Comparison of ENCODE assay signal across 9 cellular contexts in the genomic region with DNA sequence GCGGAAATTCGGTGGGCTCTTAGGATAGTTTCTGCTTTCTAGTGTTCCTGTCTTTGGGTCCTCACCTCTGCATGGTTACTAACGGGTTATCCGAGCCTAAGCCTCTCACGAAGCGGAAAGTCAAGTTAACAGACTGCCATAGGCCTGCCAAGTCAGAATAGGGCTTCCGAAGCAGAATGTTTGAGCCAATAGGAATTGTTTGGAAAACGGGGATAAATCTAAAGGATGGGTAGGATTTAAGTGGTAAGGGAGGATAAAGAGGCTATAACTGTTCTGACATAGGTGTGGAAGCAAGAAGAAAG. TPM values are rescaled to one million over a fixed set of nuclear protein-coding genes. Genes with fewer than 3 reads are reported as not detected.
DNase-seq lines count a peak whose midpoint lies in the region; ATAC-seq and TF ChIP-seq lines count a peak whose summit lies in the region.
"Had no signal": no experiment of that assay in that cellular context is flagged by ENCODE, and none has a peak within 500 bp of the region (broad histone marks: within the 10 kb centered on the region; RNA-seq: fewer than 3 reads in every experiment).

No MANE protein-coding gene starts in this region.

- H3K4me1 ChIP-seq in OCI-LY1 (ENCODE audit: insufficient read depth, low read length, severe bottlenecking) (peaks cover 14% of the 10 kb centered on the region), endodermal cell (ENCODE audit: control insufficient read depth, insufficient read depth, low read length) (peaks cover 8% of the 10 kb centered on the region), neuron (ENCODE audit: insufficient read depth, low read length) (peaks cover 8% of the 10 kb centered on the region)

- H4K20me1 ChIP-seq in OCI-LY1 (ENCODE audit: insufficient read depth, low read length) = no peaks in the 10 kb centered on the region

- H3F3A ChIP-seq in OCI-LY1 (ENCODE audit: insufficient read depth, low read length) = no peaks in the 10 kb centered on the region

- H3K9me3 Mint-ChIP-seq in CD14-positive monocyte = peaks cover 0 to 2% (median 0%) of the 10 kb centered on the region in 7 donors
- H3K9me3 Mint-ChIP-seq in endodermal cell = no peaks in the 10 kb centered on the region

- TF ChIP-seq CTCF in CD14-positive monocyte (IDR thresholded peaks at IDR 0.05) (no peak), OCI-LY1 (IDR thresholded peaks at IDR 0.05; ENCODE audit: low read length) (no peak), endodermal cell (conservative IDR thresholded peaks at IDR 0.05) (no peak)

- H3K36me3 Mint-ChIP-seq in CD14-positive monocyte (peaks cover 8 to 9% of the 10 kb centered on the region in 2 donors), endodermal cell (ENCODE audit: low read depth) (peaks cover 9% of the 10 kb centered on the region)

- peak overlapping the region; percentile 95 to 99 for H3K4me3 Mint-ChIP-seq in CD14-positive monocyte
- H3K4me3 Mint-ChIP-seq in endodermal cell = peak overlapping the region; percentile 73

- H3K27me3 Mint-ChIP-seq in CD14-positive monocyte (ENCODE audit: low read depth in 3 of 3) (no peaks in the 10 kb centered on the region), endodermal cell (ENCODE audit: insufficient read depth) (no peaks in the 10 kb centered on the region)

- H3K9me3 ChIP-seq in OCI-LY1 (ENCODE audit: low read length) (no peaks in the 10 kb centered on the region), endodermal cell (ENCODE audit: control insufficient read depth, low read length) (peaks cover 6% of the 10 kb centered on the region), neuron (ENCODE audit: low read length) (no peaks in the 10 kb centered on the region)

- DNase-seq in CD14-positive monocyte (ENCODE audit: low spot score) = no peak
- no peak for DNase-seq in endodermal cell
- no peak for DNase-seq in NCI-H2107 treated with DMSO at 0.1 percent for 48 hours (lab: John Stamatoyannopoulos, UW; ENCODE audit: unreplicated experiment)
- DNase-seq in NCI-H748 treated with DMSO at 0.1 percent for 48 hours (lab: John Stamatoyannopoulos, UW) = no peak
- no peak for DNase-seq in NCI-H1694 (lab: John Stamatoyannopoulos, UW)

- H3K36me3 ChIP-seq in OCI-LY1 (ENCODE audit: insufficient read depth, low read length) = no peaks in the 10 kb centered on the region
- peaks cover 3% of the 10 kb centered on the region for H3K36me3 ChIP-seq in endodermal cell (ENCODE audit: control insufficient read depth, insufficient read depth, low read length)
- peaks cover 11% of the 10 kb centered on the region for H3K36me3 ChIP-seq in neuron (ENCODE audit: insufficient read depth, low read length)

- 2 to 4% methylated on average over 7 to 8 of the region's 8 CpGs for WGBS in endodermal cell (ENCODE audit: insufficient coverage in 1 of 2, insufficient read length in 1 of 2), 2 experiments

- peak overlapping the region; percentile 91 for H3K4me2 ChIP-seq in OCI-LY1 (ENCODE audit: low read length)

- no peaks in the 10 kb centered on the region for H3K79me2 ChIP-seq in OCI-LY1 (ENCODE audit: insufficient read depth, low read length)

- H2AFZ ChIP-seq in OCI-LY1 (ENCODE audit: low read length) (peak overlapping the region; percentile 63; the same call in 1 of the 2 replicates), neuron (ENCODE audit: low read depth, low read length) (peak overlapping the region; percentile 100)

- H3K27me3 ChIP-seq in OCI-LY1 (ENCODE audit: insufficient read depth, low read length) (no peaks in the 10 kb centered on the region), endodermal cell (ENCODE audit: control insufficient read depth, insufficient read depth, low read length, poor library complexity, severe bottlenecking) (no peaks in the 10 kb centered on the region), neuron (ENCODE audit: insufficient read depth, low read length) (no peaks in the 10 kb centered on the region)

- no peaks in the 10 kb centered on the region for H3K9me2 ChIP-seq in OCI-LY1 (ENCODE audit: low read depth, low read length)

- intact Hi-C loops in CD14-positive monocyte (cut with micrococcal nuclease) = loop anchor here in 1 of 2 donors (10.0 kb wide), 1 partner anchor 126 kb away; a partner anchor contains a TSS

- H3K4me3 ChIP-seq in OCI-LY1 (ENCODE audit: low read depth, low read length, poor library complexity, severe bottlenecking) (peak overlapping the region; percentile 77), endodermal cell (ENCODE audit: low read length) (peak overlapping the region; percentile 97), neuron (ENCODE audit: low read length) (peak overlapping the region; percentile 94)

- H3K27ac Mint-ChIP-seq in CD14-positive monocyte (peak overlapping the region; percentile 76 to 94 (median 87)), endodermal cell (peak overlapping the region; percentile 93)

- peaks cover 18% of the 10 kb centered on the region for H3K4me1 Mint-ChIP-seq in CD14-positive monocyte
- H3K4me1 Mint-ChIP-seq in endodermal cell = peaks cover 15% of the 10 kb centered on the region

- H3K9ac ChIP-seq in OCI-LY1 (ENCODE audit: low read length) (peak overlapping the region; percentile 46; the same call in 1 of the 2 replicates), endodermal cell (ENCODE audit: extremely low read depth, low read length, poor library complexity, severe bottlenecking) (peak overlapping the region; percentile 79)

- ATAC-seq in HG03280 (IDR thresholded peaks at IDR 0.05; ENCODE audit: unreplicated experiment) = no peak

- H3K27ac ChIP-seq in OCI-LY1 (ENCODE audit: low read depth, low read length, poor library complexity, severe bottlenecking) = no peak overlapping the region
- H3K27ac ChIP-seq in endodermal cell (ENCODE audit: low read depth, low read length) = no peak overlapping the region

RNA-seq across cellular contexts. Expression of a gene that starts 0.8 kb away (rescaled TPM):
- 10 to 100 TPM; 25.9 to 43.1 TPM for polyA plus RNA-seq in CD14-positive monocyte
- 10 to 100 TPM; 31.5 to 31.9 TPM for total RNA-seq in endodermal cell
- polyA plus RNA-seq in endodermal cell (2013, experiment 1 of 2) = 47.5 TPM
- polyA plus RNA-seq in endodermal cell (2013, experiment 2 of 2) = 45.7 TPM

RNA-seq across cellular contexts. Expression of a gene that starts 53.3 kb away (rescaled TPM):
- polyA plus RNA-seq in CD14-positive monocyte = not detected
- total RNA-seq in endodermal cell = 10 to 100 TPM in 1 of 2 donors, 1 to 10 TPM in 1; 8.4 to 14.9 TPM
- polyA plus RNA-seq in endodermal cell (2013, experiment 1 of 2) = 4.3 TPM
- polyA plus RNA-seq in endodermal cell (2013, experiment 2 of 2) = 6.5 TPM
- total RNA-seq: T-helper 1 cell treated with Interleukin-12 subunit alpha and Interleukin-12 subunit beta and Interleukin-4 antibody, amounts not matched to agents 30 ng/mL and 1 ng/mL, for 36 hours had no signal
